In the genomic region with DNA sequence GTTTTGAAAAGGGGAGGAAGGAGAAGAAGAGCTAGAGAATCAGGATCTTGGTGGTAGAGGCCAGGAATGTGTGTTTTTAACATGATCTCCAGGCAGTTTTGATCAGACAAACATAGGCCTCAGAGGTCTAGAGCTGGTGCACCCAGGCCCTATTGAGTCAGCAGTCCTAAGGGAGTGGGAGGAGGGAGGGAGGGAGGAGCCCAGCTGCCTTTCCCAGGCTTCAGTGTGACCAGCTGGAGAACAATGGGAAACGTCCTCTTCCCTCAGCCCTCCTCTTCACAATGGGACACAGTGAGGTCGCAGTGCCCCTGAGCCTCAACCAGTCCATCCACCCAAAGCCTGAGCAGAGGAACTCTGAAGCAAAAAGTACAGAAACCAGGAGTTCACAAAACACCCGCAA, we compare ENCODE assay signal across 9 cellular contexts. TPM values are rescaled to one million over a fixed set of nuclear protein-coding genes. Genes with fewer than 3 reads are reported as not detected.
DNase-seq lines count a peak whose midpoint lies in the region; ATAC-seq and TF ChIP-seq lines count a peak whose summit lies in the region.
"Had no signal": no experiment of that assay in that cellular context is flagged by ENCODE, and none has a peak within 500 bp of the region (broad histone marks: within the 10 kb centered on the region; RNA-seq: fewer than 3 reads in every experiment).

No MANE protein-coding gene starts in this region.

- TF ChIP-seq CTCF in Calu3 (IDR thresholded peaks at IDR 0.05; ENCODE audit: unreplicated experiment) (no peak), Panc1 (IDR thresholded peaks at IDR 0.05) (no peak), fibroblast of pulmonary artery (IDR thresholded peaks at IDR 0.05; ENCODE audit: low read length, missing control alignments) (no peak), neural progenitor cell (IDR thresholded peaks at IDR 0.05) (no peak)

- intact Hi-C loops in Calu3 (cut with micrococcal nuclease; ENCODE audit: unreplicated experiment) (no loop called here), Panc1 (cut with micrococcal nuclease; ENCODE audit: unreplicated experiment) (no loop called here)

- H3K4me3 ChIP-seq in Panc1 (ENCODE audit: low read depth in 2 of 2, low read length in 2 of 2): no peak overlapping the region
- H3K4me3 ChIP-seq in fibroblast of pulmonary artery (replicated peaks; ENCODE audit: low read depth, low read length): no peak overlapping the region
- no peak overlapping the region for H3K4me3 ChIP-seq in neural progenitor cell
- H3K4me3 ChIP-seq: ovary had no signal

- peak; percentile 51; the same call in 1 of the 2 replicates for ATAC-seq in Panc1
- no peak for ATAC-seq in HG02678 (IDR thresholded peaks at IDR 0.05; ENCODE audit: unreplicated experiment)

- H3K27ac Mint-ChIP-seq in Calu3 (ENCODE audit: unreplicated experiment) (no peak overlapping the region), neural progenitor cell (peak overlapping the region; percentile 78)

- H3K27me3 ChIP-seq in Panc1 (ENCODE audit: control insufficient read depth, insufficient read depth, low read length): no peaks in the 10 kb centered on the region
- no peaks in the 10 kb centered on the region for H3K27me3 ChIP-seq in neural progenitor cell
- H3K27me3 ChIP-seq: ovary had no signal

- in situ Hi-C loops in Panc1 (cut with HindIII; ENCODE audit: low pct_unique_long_range_greater_than_20kb, low sequenced_read_pairs): no loop called here

- peaks cover 11% of the 10 kb centered on the region for H3F3A ChIP-seq in neural progenitor cell (ENCODE audit: low read depth)

- no peaks in the 10 kb centered on the region for H4K20me1 ChIP-seq in neural progenitor cell (ENCODE audit: low read depth)

- no peaks in the 10 kb centered on the region for H3K36me3 ChIP-seq in Panc1 (ENCODE audit: control insufficient read depth, insufficient read depth, low read length)
- H3K36me3 ChIP-seq in neural progenitor cell: no peaks in the 10 kb centered on the region
- H3K36me3 ChIP-seq: ovary had no signal

- peak overlapping the region; percentile 69 for H2AFZ ChIP-seq in neural progenitor cell (replicated peaks)

- DNase-seq in Calu3 (peak; percentile 12), Panc1 (ENCODE audit: low read depth, low spot score) (no peak), fibroblast of pulmonary artery (ENCODE audit: low read depth) (peak; percentile 80), neural progenitor cell (ENCODE audit: low spot score) (peak; percentile 73), NCI-H1105 treated with DMSO at 0.1 percent for 48 hours (lab: John Stamatoyannopoulos, UW) (no peak), D341Med (ENCODE audit: low spot score) (no peak), GM19240 (ENCODE audit: insufficient read length, low spot score) (no peak)

- peak overlapping the region; percentile 49 for H3K4me2 ChIP-seq in neural progenitor cell

- no TSS peak for BruUV-seq in Calu3 (replicated peaks; lab: Mats Ljungman, UMichigan)
- BruUV-seq in Panc1 (replicated peaks; lab: Mats Ljungman, UMichigan): no TSS peak

- H3K4me3 Mint-ChIP-seq in Calu3 (ENCODE audit: low read depth, unreplicated experiment) (no peak overlapping the region), neural progenitor cell (no peak overlapping the region)

- POLR2A ChIA-PET in Panc1 (lab: Charles Lee): interaction anchor here (0.6 kb wide), 1 partner anchor 51 kb away, joined by 5 read pairs; no protein-coding TSS in a partner anchor

- H3K79me2 ChIP-seq in neural progenitor cell (ENCODE audit: low read depth): no peaks in the 10 kb centered on the region

- H3K4me1 Mint-ChIP-seq in Calu3 (ENCODE audit: low read depth, unreplicated experiment): peaks cover 19% of the 10 kb centered on the region
- peaks cover 46% of the 10 kb centered on the region for H3K4me1 Mint-ChIP-seq in neural progenitor cell

- H3K36me3 Mint-ChIP-seq in Calu3 (ENCODE audit: insufficient read depth, unreplicated experiment) (no peaks in the 10 kb centered on the region), neural progenitor cell (no peaks in the 10 kb centered on the region)

- no peak overlapping the region for H3K9ac ChIP-seq in neural progenitor cell

- H3K27me3 Mint-ChIP-seq in Calu3 (ENCODE audit: unreplicated experiment) (no peaks in the 10 kb centered on the region), neural progenitor cell (ENCODE audit: insufficient read depth, low read depth) (peaks cover 2% of the 10 kb centered on the region)

- H3K4me1 ChIP-seq in Panc1 (ENCODE audit: control insufficient read depth, insufficient read depth, low read length) (no peaks in the 10 kb centered on the region), neural progenitor cell (peaks cover 29% of the 10 kb centered on the region)

- H3K9me3 Mint-ChIP-seq in Calu3 (ENCODE audit: low read depth, unreplicated experiment) (no peaks in the 10 kb centered on the region), neural progenitor cell (peaks cover 2% of the 10 kb centered on the region)

- CTCF ChIA-PET in Calu3 (lab: Charles Lee): interaction anchor here (1.4 to 1.7 kb wide), 2 partner anchors 30 to 51 kb away, joined by 3 to 4 read pairs; no protein-coding TSS in a partner anchor
- CTCF ChIA-PET in Panc1 (lab: Charles Lee): interaction anchor here (0.7 kb wide), 1 partner anchor 37 kb away, joined by 5 read pairs; no protein-coding TSS in a partner anchor

- no peak overlapping the region for H3K27ac ChIP-seq in Panc1 (ENCODE audit: low read length)
- H3K27ac ChIP-seq in neural progenitor cell: no peak overlapping the region
- H3K27ac ChIP-seq: ovary had no signal

- H3K9me3 ChIP-seq in Panc1 (ENCODE audit: control insufficient read depth, insufficient read depth, low read depth, low read length) (no peaks in the 10 kb centered on the region), neural progenitor cell (ENCODE audit: low read depth) (no peaks in the 10 kb centered on the region)
- H3K9me3 ChIP-seq: ovary had no signal

RNA-seq across cellular contexts. Expression of gene ELAPOR1, which starts 37.2 kb away (rescaled TPM):
- total RNA-seq in Calu3 (2022): 0.45 TPM in 1 of 2 replicates, not detected in the other
- 0.28 TPM for total RNA-seq in Panc1 (2021; ENCODE audit: unreplicated experiment)
- 0.16 TPM for polyA plus RNA-seq in Panc1 (2012; ENCODE audit: insufficient read length)
- total RNA-seq in neural progenitor cell (ENCODE audit: low replicate concordance): 1.5 and 2.0 TPM in 2 replicates

Comparison
In these comparisons a context has a peak if more than half of its experiments do, and no peak if none do; other contexts are left out.
1. DNase-seq: peak in Calu3 (single experiment), fibroblast of pulmonary artery (single experiment) and neural progenitor cell (single experiment); none in Panc1 (single experiment), NCI-H1105 treated with DMSO at 0.1 percent for 48 hours (single experiment), D341Med (single experiment) and GM19240 (single experiment).